Comparison of ENCODE assay signal across 1 cellular context in the genomic region with DNA sequence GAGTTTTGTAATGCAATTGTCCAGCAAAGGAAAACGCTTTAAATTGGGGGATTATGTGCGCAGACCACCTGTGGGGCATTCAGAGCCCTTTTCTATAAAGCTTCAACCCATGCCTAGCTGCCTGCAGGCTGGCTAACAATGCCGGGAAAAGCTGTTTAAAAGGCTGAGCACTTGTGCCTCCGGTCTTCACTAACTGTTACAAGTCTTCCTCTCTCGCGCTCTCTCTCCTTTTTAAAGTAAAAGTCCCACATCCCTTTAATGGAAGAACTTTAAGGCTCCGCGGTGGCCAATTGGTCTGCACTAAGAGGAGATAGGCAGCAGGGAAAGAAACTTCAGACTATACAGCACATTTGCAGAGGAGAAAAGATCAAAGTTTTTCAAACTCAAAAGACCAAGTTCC.
TF ChIP-seq lines count a peak whose summit lies in the region.

No MANE protein-coding gene starts in this region.

TF ChIP-seq in HEK293, 187 proteins besides CTCF, POLR2A, EP300 and RAD21 (continued from another document):
- TF ChIP-seq, protein P1, sequence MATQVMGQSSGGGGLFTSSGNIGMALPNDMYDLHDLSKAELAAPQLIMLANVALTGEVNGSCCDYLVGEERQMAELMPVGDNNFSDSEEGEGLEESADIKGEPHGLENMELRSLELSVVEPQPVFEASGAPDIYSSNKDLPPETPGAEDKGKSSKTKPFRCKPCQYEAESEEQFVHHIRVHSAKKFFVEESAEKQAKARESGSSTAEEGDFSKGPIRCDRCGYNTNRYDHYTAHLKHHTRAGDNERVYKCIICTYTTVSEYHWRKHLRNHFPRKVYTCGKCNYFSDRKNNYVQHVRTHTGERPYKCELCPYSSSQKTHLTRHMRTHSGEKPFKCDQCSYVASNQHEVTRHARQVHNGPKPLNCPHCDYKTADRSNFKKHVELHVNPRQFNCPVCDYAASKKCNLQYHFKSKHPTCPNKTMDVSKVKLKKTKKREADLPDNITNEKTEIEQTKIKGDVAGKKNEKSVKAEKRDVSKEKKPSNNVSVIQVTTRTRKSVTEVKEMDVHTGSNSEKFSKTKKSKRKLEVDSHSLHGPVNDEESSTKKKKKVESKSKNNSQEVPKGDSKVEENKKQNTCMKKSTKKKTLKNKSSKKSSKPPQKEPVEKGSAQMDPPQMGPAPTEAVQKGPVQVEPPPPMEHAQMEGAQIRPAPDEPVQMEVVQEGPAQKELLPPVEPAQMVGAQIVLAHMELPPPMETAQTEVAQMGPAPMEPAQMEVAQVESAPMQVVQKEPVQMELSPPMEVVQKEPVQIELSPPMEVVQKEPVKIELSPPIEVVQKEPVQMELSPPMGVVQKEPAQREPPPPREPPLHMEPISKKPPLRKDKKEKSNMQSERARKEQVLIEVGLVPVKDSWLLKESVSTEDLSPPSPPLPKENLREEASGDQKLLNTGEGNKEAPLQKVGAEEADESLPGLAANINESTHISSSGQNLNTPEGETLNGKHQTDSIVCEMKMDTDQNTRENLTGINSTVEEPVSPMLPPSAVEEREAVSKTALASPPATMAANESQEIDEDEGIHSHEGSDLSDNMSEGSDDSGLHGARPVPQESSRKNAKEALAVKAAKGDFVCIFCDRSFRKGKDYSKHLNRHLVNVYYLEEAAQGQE (tag by site-specific recombination; IDR thresholded peaks at IDR 0.05), result no peak
- TF ChIP-seq ZNF529 (tag by site-specific recombination; IDR thresholded peaks at IDR 0.05; ENCODE audit: insufficient replicate concordance) (no peak), PRDM1 (tag by site-specific recombination; IDR thresholded peaks at IDR 0.05) (peak; percentile 38; the same call in 1 of the 2 replicates), ELK4 (IDR thresholded peaks at IDR 0.05; ENCODE audit: borderline replicate concordance, low read depth, low read length) (0 out of 2 replicates have a peak, but pooled peaks have one; percentile 11), ZNF561 (tag by site-specific recombination; IDR thresholded peaks at IDR 0.05; ENCODE audit: borderline replicate concordance) (no peak), MYNN (tag by site-specific recombination; IDR thresholded peaks at IDR 0.05; ENCODE audit: borderline replicate concordance) (peak; percentile 91), TSHZ1 (tag by site-specific recombination; IDR thresholded peaks at IDR 0.05; ENCODE audit: borderline replicate concordance) (no peak)
- TF ChIP-seq, protein P2, sequence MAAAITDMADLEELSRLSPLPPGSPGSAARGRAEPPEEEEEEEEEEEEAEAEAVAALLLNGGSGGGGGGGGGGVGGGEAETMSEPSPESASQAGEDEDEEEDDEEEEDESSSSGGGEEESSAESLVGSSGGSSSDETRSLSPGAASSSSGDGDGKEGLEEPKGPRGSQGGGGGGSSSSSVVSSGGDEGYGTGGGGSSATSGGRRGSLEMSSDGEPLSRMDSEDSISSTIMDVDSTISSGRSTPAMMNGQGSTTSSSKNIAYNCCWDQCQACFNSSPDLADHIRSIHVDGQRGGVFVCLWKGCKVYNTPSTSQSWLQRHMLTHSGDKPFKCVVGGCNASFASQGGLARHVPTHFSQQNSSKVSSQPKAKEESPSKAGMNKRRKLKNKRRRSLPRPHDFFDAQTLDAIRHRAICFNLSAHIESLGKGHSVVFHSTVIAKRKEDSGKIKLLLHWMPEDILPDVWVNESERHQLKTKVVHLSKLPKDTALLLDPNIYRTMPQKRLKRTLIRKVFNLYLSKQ (tag by site-specific recombination; IDR thresholded peaks at IDR 0.05; ENCODE audit: borderline replicate concordance), result no peak
TF ChIP-seq in HEK293: peak in this region for 5.
